15 cellular contexts compared by ENCODE assay signal in genomic region chr10:132179551-132180392, GRCh38. TPM values are rescaled to one million over a fixed set of nuclear protein-coding genes. Genes with fewer than 3 reads are reported as not detected.
DNase-seq lines count a peak whose midpoint lies in the region; ATAC-seq and TF ChIP-seq lines count a peak whose summit lies in the region.
"Had no signal": no experiment of that assay in that cellular context is flagged by ENCODE, and none has a peak within 500 bp of the region (broad histone marks: within the 10 kb centered on the region; RNA-seq: fewer than 3 reads in every experiment).

No MANE protein-coding gene starts in this region.

- H3K4me3 ChIP-seq in BLaER1: no peak overlapping the region
- H3K4me3 ChIP-seq in PC-3 (ENCODE audit: low read length): no peak overlapping the region
- H3K4me3 ChIP-seq in left lung: no peak overlapping the region
- no peak overlapping the region for H3K4me3 ChIP-seq in psoas muscle
- H3K4me3 ChIP-seq: BLaER1 treated with 17β-estradiol and CSF1 and Interleukin-3, amounts not matched to agents 10 nM and 100 nM had no signal

- POLR2A ChIA-PET in PC-3 (lab: Charles Lee; ENCODE audit: unreplicated experiment): no interaction called here

- intact Hi-C loops in PC-3 (cut with micrococcal nuclease) (no loop called here), left lung (cut with DNase I) (no loop called here), psoas muscle (cut with DNase I) (no loop called here)

- H4K20me1 ChIP-seq in BLaER1 (peaks cover 2% of the 10 kb centered on the region; the same call in 1 of the 2 replicates), PC-3 (ENCODE audit: low read length) (no peaks in the 10 kb centered on the region)

- DNase-seq in PC-3 (peak; percentile 53), left lung (no peak), psoas muscle (peak; percentile 1 to 35), ACHN (no peak)
- DNase-seq: AML-193; CD4-positive, CD25-positive, alpha-beta regulatory T cell; DMS79 treated with DMSO at 0.1 percent for 48 hours; EL; GOT3; H9 had no signal

- no peaks in the 10 kb centered on the region for H3F3A ChIP-seq in PC-3 (ENCODE audit: low read length, unreplicated experiment)

- in situ Hi-C loops in ACHN (cut with HindIII; ENCODE audit: low pct_ligation_motif_present, low pct_unique_long_range_greater_than_20kb, low sequenced_read_pairs): no loop called here

- no TSS peak for BruUV-seq in PC-3 (replicated peaks; lab: Mats Ljungman, UMichigan)

- no peak overlapping the region for H2AFZ ChIP-seq in PC-3 (ENCODE audit: low read length)

- H3K36me3 ChIP-seq in BLaER1 (no peaks in the 10 kb centered on the region), PC-3 (ENCODE audit: low read depth, low read length) (no peaks in the 10 kb centered on the region), left lung (no peaks in the 10 kb centered on the region), psoas muscle (ENCODE audit: insufficient read depth in 1 of 2, low read depth in 1 of 2) (no peaks in the 10 kb centered on the region)
- H3K36me3 ChIP-seq: BLaER1 treated with 17β-estradiol and CSF1 and Interleukin-3, amounts not matched to agents 10 nM and 100 nM had no signal

- H3K79me2 ChIP-seq in PC-3 (ENCODE audit: low read length): no peaks in the 10 kb centered on the region

- TF ChIP-seq CTCF in PC-3 (conservative IDR thresholded peaks at IDR 0.05; ENCODE audit: low read depth, low read length): no peak
- TF ChIP-seq CTCF in left lung (IDR thresholded peaks at IDR 0.05): no peak
- no peak for TF ChIP-seq CTCF in psoas muscle (IDR thresholded peaks at IDR 0.05)

- CTCF ChIA-PET in PC-3 (lab: Charles Lee): no interaction called here

- H3K27me3 ChIP-seq in BLaER1 (peaks cover 12% of the 10 kb centered on the region), PC-3 (ENCODE audit: low read length) (no peaks in the 10 kb centered on the region), left lung (peaks cover 1 to 80% of the 10 kb centered on the region in 2 donors), psoas muscle (ENCODE audit: insufficient read depth in 3 of 3, low read length in 2 of 3) (peaks cover 0 to 30% (median 2%) of the 10 kb centered on the region in 3 donors)

- 76 to 83% (median 76%) methylated on average over 16 of the region's 16 CpGs for WGBS in psoas muscle, 3 donors

- peak; percentile 81 for ATAC-seq in PC-3
- ATAC-seq in left lung: peak; percentile 63
- no peak for ATAC-seq in psoas muscle
- ATAC-seq in GM19395 (IDR thresholded peaks at IDR 0.05; ENCODE audit: unreplicated experiment): no peak
- no peak for ATAC-seq in GM18868 (IDR thresholded peaks at IDR 0.05; ENCODE audit: unreplicated experiment)

- H3K4me2 ChIP-seq in BLaER1: peak overlapping the region; percentile 2; the same call in 1 of the 2 replicates
- peak overlapping the region; percentile 20; the same call in 1 of the 2 replicates for H3K4me2 ChIP-seq in PC-3 (ENCODE audit: low read length)

- H3K27ac ChIP-seq in BLaER1 (no peak overlapping the region), PC-3 (ENCODE audit: low read length) (no peak overlapping the region), left lung (no peak overlapping the region), psoas muscle (no peak overlapping the region)
- H3K27ac ChIP-seq: BLaER1 treated with 17β-estradiol and CSF1 and Interleukin-3, amounts not matched to agents 10 nM and 100 nM had no signal

- H3K9me2 ChIP-seq in PC-3 (replicated peaks; ENCODE audit: low read length): no peaks in the 10 kb centered on the region

- H3K9ac ChIP-seq in BLaER1: no peak overlapping the region
- H3K9ac ChIP-seq in PC-3 (ENCODE audit: low read length): no peak overlapping the region
- H3K9ac ChIP-seq: BLaER1 treated with 17β-estradiol and CSF1 and Interleukin-3, amounts not matched to agents 10 nM and 100 nM had no signal

- H3K4me1 ChIP-seq in BLaER1 (peaks cover 44% of the 10 kb centered on the region), PC-3 (ENCODE audit: insufficient read depth, low read length) (peaks cover 21% of the 10 kb centered on the region), left lung (no peaks in the 10 kb centered on the region), psoas muscle (no peaks in the 10 kb centered on the region)

- H3K9me3 ChIP-seq in BLaER1 (no peaks in the 10 kb centered on the region), PC-3 (ENCODE audit: low read length) (no peaks in the 10 kb centered on the region), left lung (no peaks in the 10 kb centered on the region), psoas muscle (no peaks in the 10 kb centered on the region)
- H3K9me3 ChIP-seq: BLaER1 treated with 17β-estradiol and CSF1 and Interleukin-3, amounts not matched to agents 10 nM and 100 nM had no signal

RNA-seq across cellular contexts. Expression of gene DPYSL4, which starts 7.0 kb away (rescaled TPM):
- 10.2 and 10.9 TPM in 2 replicates for total RNA-seq in PC-3 (2014; rRNA removed)
- total RNA-seq in left lung: 1 to 10 TPM; 1.3 to 3.1 TPM
- 1 to 10 TPM in 1 of 4 donors, under 1 TPM in 3; 0.82 to 1.4 (median 0.85) TPM for total RNA-seq in psoas muscle
- under 1 TPM; 0.30 to 0.39 (median 0.36) TPM for polyA plus RNA-seq in psoas muscle
- total RNA-seq: HT1080 had no signal

Comparison
In these comparisons a context has a peak if more than half of its experiments do, and no peak if none do; other contexts are left out.
1. ATAC-seq: peak in PC-3 (single experiment) and left lung (single experiment); none in psoas muscle (0 of 4), GM19395 (single experiment) and GM18868 (single experiment).
2. DNase-seq: peak in PC-3 (single experiment) and psoas muscle (2 of 2); none in left lung (0 of 2) and ACHN (single experiment).